In genomic region chr1:78122389-78122788, GRCh38 we compare ENCODE assay signal across 12 cellular contexts.
DNase-seq lines count a peak whose midpoint lies in the region; ATAC-seq and TF ChIP-seq lines count a peak whose summit lies in the region.
"Had no signal": no experiment of that assay in that cellular context is flagged by ENCODE, and none has a peak within 500 bp of the region (broad histone marks: within the 10 kb centered on the region; RNA-seq: fewer than 3 reads in every experiment).

No MANE protein-coding gene starts in this region.

- no peak overlapping the region for H3K4me3 Mint-ChIP-seq in activated CD4-positive, alpha-beta T cell treated with anti-CD3 and anti-CD28 coated beads for 36 hours
- H3K4me3 Mint-ChIP-seq in activated CD4-positive, alpha-beta T cell treated with anti-CD3 and anti-CD28 coated beads, Interleukin-2, amount 10 ng/mL, durations not matched to agents 24 days and 14 days = no peak overlapping the region
- H3K4me3 Mint-ChIP-seq in activated naive CD4-positive, alpha-beta T cell treated with anti-CD3 and anti-CD28 coated beads for 36 hours = no peak overlapping the region
- H3K4me3 Mint-ChIP-seq in activated naive CD4-positive, alpha-beta T cell treated with anti-CD3 and anti-CD28 coated beads, Interleukin-2, amount 10 ng/mL, durations not matched to agents 7 days and 5 days = no peak overlapping the region
- no peak overlapping the region for H3K4me3 Mint-ChIP-seq in stimulated activated naive CD8-positive, alpha-beta T cell treated with anti-CD3 and anti-CD28 coated beads, Interleukin-15, amount 100 ng/mL, for 72 hours
- H3K4me3 Mint-ChIP-seq: CD8-positive, alpha-beta memory T cell had no signal

- no peak for TF ChIP-seq CTCF in GM10266 (IDR thresholded peaks at IDR 0.05; ENCODE audit: control insufficient read depth, insufficient read depth, low read depth, missing control alignments)

- no peak overlapping the region for H3K27ac Mint-ChIP-seq in activated CD4-positive, alpha-beta T cell treated with anti-CD3 and anti-CD28 coated beads for 36 hours
- no peak overlapping the region for H3K27ac Mint-ChIP-seq in activated CD4-positive, alpha-beta T cell treated with anti-CD3 and anti-CD28 coated beads, Interleukin-2, amount 10 ng/mL, durations not matched to agents 24 days and 14 days
- H3K27ac Mint-ChIP-seq in activated naive CD4-positive, alpha-beta T cell treated with anti-CD3 and anti-CD28 coated beads for 36 hours = no peak overlapping the region
- no peak overlapping the region for H3K27ac Mint-ChIP-seq in activated naive CD4-positive, alpha-beta T cell treated with anti-CD3 and anti-CD28 coated beads, Interleukin-2, amount 10 ng/mL, durations not matched to agents 7 days and 5 days
- H3K27ac Mint-ChIP-seq in stimulated activated naive CD8-positive, alpha-beta T cell treated with anti-CD3 and anti-CD28 coated beads, Interleukin-15, amount 100 ng/mL, for 72 hours = no peak overlapping the region
- H3K27ac Mint-ChIP-seq: CD8-positive, alpha-beta memory T cell had no signal

- no peaks in the 10 kb centered on the region for H3K4me1 Mint-ChIP-seq in activated CD4-positive, alpha-beta T cell treated with anti-CD3 and anti-CD28 coated beads for 36 hours
- H3K4me1 Mint-ChIP-seq in activated CD4-positive, alpha-beta T cell treated with anti-CD3 and anti-CD28 coated beads, Interleukin-2, amount 10 ng/mL, durations not matched to agents 24 days and 14 days = no peaks in the 10 kb centered on the region
- H3K4me1 Mint-ChIP-seq in activated naive CD4-positive, alpha-beta T cell treated with anti-CD3 and anti-CD28 coated beads for 36 hours (ENCODE audit: low read depth) = no peaks in the 10 kb centered on the region
- H3K4me1 Mint-ChIP-seq in activated naive CD4-positive, alpha-beta T cell treated with anti-CD3 and anti-CD28 coated beads, Interleukin-2, amount 10 ng/mL, durations not matched to agents 7 days and 5 days = no peaks in the 10 kb centered on the region
- no peaks in the 10 kb centered on the region for H3K4me1 Mint-ChIP-seq in stimulated activated naive CD8-positive, alpha-beta T cell treated with anti-CD3 and anti-CD28 coated beads, Interleukin-15, amount 100 ng/mL, for 72 hours
- H3K4me1 Mint-ChIP-seq: CD8-positive, alpha-beta memory T cell had no signal

- H3K36me3 Mint-ChIP-seq in activated CD4-positive, alpha-beta T cell treated with anti-CD3 and anti-CD28 coated beads for 36 hours (ENCODE audit: low read depth) = no peaks in the 10 kb centered on the region
- H3K36me3 Mint-ChIP-seq in activated CD4-positive, alpha-beta T cell treated with anti-CD3 and anti-CD28 coated beads, Interleukin-2, amount 10 ng/mL, durations not matched to agents 24 days and 14 days (ENCODE audit: low read depth) = no peaks in the 10 kb centered on the region
- H3K36me3 Mint-ChIP-seq in activated naive CD4-positive, alpha-beta T cell treated with anti-CD3 and anti-CD28 coated beads for 36 hours (ENCODE audit: low read depth) = no peaks in the 10 kb centered on the region
- no peaks in the 10 kb centered on the region for H3K36me3 Mint-ChIP-seq in activated naive CD4-positive, alpha-beta T cell treated with anti-CD3 and anti-CD28 coated beads, Interleukin-2, amount 10 ng/mL, durations not matched to agents 7 days and 5 days
- H3K36me3 Mint-ChIP-seq: CD8-positive, alpha-beta memory T cell had no signal

- no peaks in the 10 kb centered on the region for H3K9me3 Mint-ChIP-seq in activated CD4-positive, alpha-beta T cell treated with anti-CD3 and anti-CD28 coated beads for 36 hours (ENCODE audit: low read depth)
- no peaks in the 10 kb centered on the region for H3K9me3 Mint-ChIP-seq in activated CD4-positive, alpha-beta T cell treated with anti-CD3 and anti-CD28 coated beads, Interleukin-2, amount 10 ng/mL, durations not matched to agents 24 days and 14 days
- no peaks in the 10 kb centered on the region for H3K9me3 Mint-ChIP-seq in activated naive CD4-positive, alpha-beta T cell treated with anti-CD3 and anti-CD28 coated beads for 36 hours
- no peaks in the 10 kb centered on the region for H3K9me3 Mint-ChIP-seq in activated naive CD4-positive, alpha-beta T cell treated with anti-CD3 and anti-CD28 coated beads, Interleukin-2, amount 10 ng/mL, durations not matched to agents 7 days and 5 days
- H3K9me3 Mint-ChIP-seq in stimulated activated naive CD8-positive, alpha-beta T cell treated with anti-CD3 and anti-CD28 coated beads, Interleukin-15, amount 100 ng/mL, for 72 hours = no peaks in the 10 kb centered on the region
- H3K9me3 Mint-ChIP-seq: CD8-positive, alpha-beta memory T cell had no signal

- peak; percentile 39 for DNase-seq in activated CD4-positive, alpha-beta T cell treated with anti-CD3 and anti-CD28 coated beads for 36 hours
- DNase-seq in activated CD4-positive, alpha-beta T cell treated with anti-CD3 and anti-CD28 coated beads, Interleukin-2, amount 10 ng/mL, durations not matched to agents 24 days and 14 days = no peak
- peak; percentile 9 for DNase-seq in activated naive CD4-positive, alpha-beta T cell treated with anti-CD3 and anti-CD28 coated beads for 36 hours
- DNase-seq in activated naive CD4-positive, alpha-beta T cell treated with anti-CD3 and anti-CD28 coated beads, Interleukin-2, amount 10 ng/mL, durations not matched to agents 7 days and 5 days = no peak
- peak; percentile 13 for DNase-seq in stimulated activated naive CD8-positive, alpha-beta T cell treated with anti-CD3 and anti-CD28 coated beads, Interleukin-15, Interleukin-2, amounts not matched to agents 100 U/mL and 50 U/mL, for 24 hours
- DNase-seq in stimulated activated naive CD8-positive, alpha-beta T cell treated with anti-CD3 and anti-CD28 coated beads, Interleukin-15, amount 100 ng/mL, for 72 hours = no peak
- DNase-seq in left cardiac atrium = no peak
- no peak for DNase-seq in GM10266 (ENCODE audit: extremely low spot score)
- DNase-seq: AML-193; CD8-positive, alpha-beta memory T cell; DMS53; GF-D8 had no signal

- peak; percentile 66 for ATAC-seq in activated CD4-positive, alpha-beta T cell treated with anti-CD3 and anti-CD28 coated beads for 36 hours
- no peak for ATAC-seq in stimulated activated naive CD8-positive, alpha-beta T cell treated with anti-CD3 and anti-CD28 coated beads, Interleukin-15, Interleukin-2, amounts not matched to agents 100 U/mL and 50 U/mL, for 24 hours
- ATAC-seq in stimulated activated naive CD8-positive, alpha-beta T cell treated with anti-CD3 and anti-CD28 coated beads, Interleukin-15, amount 100 ng/mL, for 72 hours = no peak
- no peak for ATAC-seq in left cardiac atrium

- H3K27me3 Mint-ChIP-seq in activated CD4-positive, alpha-beta T cell treated with anti-CD3 and anti-CD28 coated beads for 36 hours = no peaks in the 10 kb centered on the region
- H3K27me3 Mint-ChIP-seq in activated CD4-positive, alpha-beta T cell treated with anti-CD3 and anti-CD28 coated beads, Interleukin-2, amount 10 ng/mL, durations not matched to agents 24 days and 14 days = peaks cover 2% of the 10 kb centered on the region
- no peaks in the 10 kb centered on the region for H3K27me3 Mint-ChIP-seq in activated naive CD4-positive, alpha-beta T cell treated with anti-CD3 and anti-CD28 coated beads for 36 hours (ENCODE audit: low read depth)
- H3K27me3 Mint-ChIP-seq in activated naive CD4-positive, alpha-beta T cell treated with anti-CD3 and anti-CD28 coated beads, Interleukin-2, amount 10 ng/mL, durations not matched to agents 7 days and 5 days = peaks cover 4% of the 10 kb centered on the region
- H3K27me3 Mint-ChIP-seq in stimulated activated naive CD8-positive, alpha-beta T cell treated with anti-CD3 and anti-CD28 coated beads, Interleukin-15, amount 100 ng/mL, for 72 hours = no peaks in the 10 kb centered on the region

- intact Hi-C loops in activated CD4-positive, alpha-beta T cell treated with anti-CD3 and anti-CD28 coated beads for 36 hours (cut with DNase I, micrococcal nuclease) = no loop called here
- intact Hi-C loops in activated CD4-positive, alpha-beta T cell treated with anti-CD3 and anti-CD28 coated beads, Interleukin-2, amount 10 ng/mL, durations not matched to agents 24 days and 14 days (cut with micrococcal nuclease) = no loop called here
- intact Hi-C loops in activated naive CD4-positive, alpha-beta T cell treated with anti-CD3 and anti-CD28 coated beads for 36 hours (cut with micrococcal nuclease) = no loop called here
- intact Hi-C loops in left cardiac atrium (cut with DNase I) = no loop called here

- POLR2A ChIA-PET in activated CD4-positive, alpha-beta T cell treated with anti-CD3 and anti-CD28 coated beads for 36 hours (lab: Charles Lee) = interaction anchor here (0.6 to 0.7 kb wide), 2 partner anchors 9 to 108 kb away, joined by 3 to 4 read pairs; no protein-coding TSS in a partner anchor

- CTCF ChIA-PET in activated CD4-positive, alpha-beta T cell treated with anti-CD3 and anti-CD28 coated beads for 36 hours (lab: Charles Lee) = no interaction called here
- CTCF ChIA-PET in activated naive CD4-positive, alpha-beta T cell treated with anti-CD3 and anti-CD28 coated beads for 36 hours (lab: Charles Lee) = interaction anchor here (0.9 to 1.6 kb wide), 2 partner anchors 8 to 22 kb away, joined by 3 to 5 read pairs; no protein-coding TSS in a partner anchor
- CTCF ChIA-PET in activated naive CD4-positive, alpha-beta T cell treated with anti-CD3 and anti-CD28 coated beads, Interleukin-2, amount 10 ng/mL, durations not matched to agents 7 days and 5 days (lab: Charles Lee) = interaction anchor here (0.7 to 1.4 kb wide), 2 partner anchors 8 to 65 kb away, joined by 3 to 6 read pairs; no protein-coding TSS in a partner anchor

Comparison
In these comparisons a context has a peak if more than half of its experiments do, and no peak if none do; other contexts are left out.
1. DNase-seq: peak in activated CD4-positive, alpha-beta T cell treated with anti-CD3 and anti-CD28 coated beads for 36 hours (single experiment), activated naive CD4-positive, alpha-beta T cell treated with anti-CD3 and anti-CD28 coated beads for 36 hours (single experiment) and stimulated activated naive CD8-positive, alpha-beta T cell treated with anti-CD3 and anti-CD28 coated beads, Interleukin-15, Interleukin-2, amounts not matched to agents 100 U/mL and 50 U/mL, for 24 hours (single experiment); none in activated CD4-positive, alpha-beta T cell treated with anti-CD3 and anti-CD28 coated beads, Interleukin-2, amount 10 ng/mL, durations not matched to agents 24 days and 14 days (single experiment), activated naive CD4-positive, alpha-beta T cell treated with anti-CD3 and anti-CD28 coated beads, Interleukin-2, amount 10 ng/mL, durations not matched to agents 7 days and 5 days (single experiment), stimulated activated naive CD8-positive, alpha-beta T cell treated with anti-CD3 and anti-CD28 coated beads, Interleukin-15, amount 100 ng/mL, for 72 hours (0 of 2), left cardiac atrium (single experiment) and GM10266 (single experiment).